In the genomic region with DNA sequence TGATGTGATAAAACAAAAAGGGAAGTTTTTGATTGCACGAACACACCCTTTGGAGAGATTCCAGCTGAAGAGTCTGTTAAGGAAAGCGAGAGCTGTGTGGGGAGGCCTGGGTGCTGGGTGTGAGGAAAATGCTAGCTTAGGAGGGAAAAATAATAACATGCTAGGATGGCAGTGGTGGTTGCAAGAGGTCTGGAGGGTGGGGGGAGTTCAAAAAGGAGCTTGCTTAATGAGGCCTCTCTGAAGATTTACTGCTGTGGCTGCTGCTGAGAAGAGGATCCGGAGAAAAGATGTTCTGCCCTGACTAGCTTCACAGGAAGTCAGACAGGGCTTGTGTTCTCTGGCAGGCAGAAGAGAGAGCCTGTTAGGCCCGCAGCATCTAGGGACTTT, we compare ENCODE assay signal across 11 cellular contexts.
DNase-seq lines count a peak whose midpoint lies in the region; ATAC-seq and TF ChIP-seq lines count a peak whose summit lies in the region.
"Had no signal": no experiment of that assay in that cellular context is flagged by ENCODE, and none has a peak within 500 bp of the region (broad histone marks: within the 10 kb centered on the region; RNA-seq: fewer than 3 reads in every experiment).

No MANE protein-coding gene starts in this region.

- peak overlapping the region in 1 of 2 experiments; percentile 93 for H2BK12ac ChIP-seq in mesenchymal stem cell (ENCODE audit: low read length in 2 of 2)

- peak overlapping the region; percentile 60 for H3K9ac ChIP-seq in mesenchymal stem cell (ENCODE audit: low read length)

- no peak overlapping the region for H3K4me2 ChIP-seq in mesenchymal stem cell (ENCODE audit: low read length, poor library complexity, severe bottlenecking)

- CTCF ChIA-PET in A673 (lab: Charles Lee) = no interaction called here

- no TSS peak for BruUV-seq in A673 (replicated peaks; lab: Mats Ljungman, UMichigan)

- ATAC-seq in HG02870 (IDR thresholded peaks at IDR 0.05; ENCODE audit: unreplicated experiment) (peak; percentile 65), HG02642 (IDR thresholded peaks at IDR 0.05; ENCODE audit: poor library complexity, unreplicated experiment) (no peak), GM21737 (IDR thresholded peaks at IDR 0.05; ENCODE audit: unreplicated experiment) (no peak)
- ATAC-seq: stimulated activated memory B cell treated with anti-CD40 and anti-IgM and Interleukin-4, amounts not matched to agents 10 μg/mL and 1 μg/mL and 100 μg/mL, for 72 hours had no signal

- peaks cover 31% of the 10 kb centered on the region for H3K4me1 ChIP-seq in A673 (ENCODE audit: insufficient read depth, low read length, poor library complexity, severe bottlenecking)
- no peaks in the 10 kb centered on the region for H3K4me1 ChIP-seq in mesenchymal stem cell (ENCODE audit: control insufficient read depth, insufficient read depth, low read depth, low read length)

- WGBS in mesenchymal stem cell = 7% methylated on average over 3 of the region's 4 CpGs

- H3K4me3 ChIP-seq in A673 (ENCODE audit: low read depth, low read length, poor library complexity, severe bottlenecking) (no peak overlapping the region), mesenchymal stem cell (ENCODE audit: insufficient read depth in 1 of 2, low read depth in 1 of 2, low read length in 2 of 2) (peak overlapping the region in 1 of 2 experiments; percentile 25)

- DNase-seq in A673 (ENCODE audit: low spot score) = peak; percentile 31
- DNase-seq in mesenchymal stem cell = peak; percentile 79
- no peak for DNase-seq in DMS79 (lab: John Stamatoyannopoulos, UW)
- no peak for DNase-seq in head of caudate nucleus
- DNase-seq: activated T-cell treated with anti-CD3 and anti-CD28 coated beads for 4 hours, occipital lobe had no signal

- no peak overlapping the region for H4K8ac ChIP-seq in mesenchymal stem cell (ENCODE audit: low read length)

- H2BK120ac ChIP-seq in mesenchymal stem cell (ENCODE audit: low read depth, low read length) = peak overlapping the region; percentile 75

- H3K27me3 ChIP-seq in A673 (replicated peaks; ENCODE audit: insufficient read depth, low read depth, low read length, poor library complexity) (no peaks in the 10 kb centered on the region), mesenchymal stem cell (ENCODE audit: control insufficient read depth in 1 of 2, insufficient read depth in 1 of 2, low read length in 2 of 2) (no peaks in the 10 kb centered on the region)

- no peak overlapping the region for H2BK5ac ChIP-seq in mesenchymal stem cell (ENCODE audit: low read depth, low read length, poor library complexity, severe bottlenecking)

- H2AFZ ChIP-seq in mesenchymal stem cell (ENCODE audit: low read depth, low read length) = no peak overlapping the region

- H4K91ac ChIP-seq in mesenchymal stem cell (ENCODE audit: low read length) = no peak overlapping the region

- H3K4ac ChIP-seq in mesenchymal stem cell (ENCODE audit: low read depth in 1 of 2, low read length in 2 of 2) = peak overlapping the region; percentile 29 to 97

- intact Hi-C loops in A673 (cut with micrococcal nuclease; ENCODE audit: unreplicated experiment) (no loop called here), head of caudate nucleus (cut with DNase I) (no loop called here)

- H2BK15ac ChIP-seq in mesenchymal stem cell (ENCODE audit: low read depth, poor library complexity, severe bottlenecking) = no peak overlapping the region

- H3K9me3 ChIP-seq in A673 (ENCODE audit: low read depth, low read length, poor library complexity, severe bottlenecking) = no peaks in the 10 kb centered on the region
- H3K9me3 ChIP-seq in mesenchymal stem cell (ENCODE audit: control insufficient read depth, low read length) = no peaks in the 10 kb centered on the region

- H3K79me1 ChIP-seq in mesenchymal stem cell (replicated peaks; ENCODE audit: low read length, poor library complexity, severe bottlenecking) = no peaks in the 10 kb centered on the region

- POLR2A ChIA-PET in A673 (lab: Charles Lee; ENCODE audit: low non-redundant PET) = no interaction called here

- no peak overlapping the region for H3K14ac ChIP-seq in mesenchymal stem cell (ENCODE audit: low read length in 2 of 2)

- TF ChIP-seq CTCF in A673 (conservative IDR thresholded peaks at IDR 0.05; ENCODE audit: low read depth, low read length) (no peak), VCaP (conservative IDR thresholded peaks at IDR 0.05) (no peak)

- no peak overlapping the region for H3K23ac ChIP-seq in mesenchymal stem cell (ENCODE audit: low read length in 2 of 2)

- peak overlapping the region; percentile 88 to 97 for H3K18ac ChIP-seq in mesenchymal stem cell (ENCODE audit: low read depth in 1 of 2, low read length in 2 of 2)

- H2AK5ac ChIP-seq in mesenchymal stem cell (ENCODE audit: low read length, severe bottlenecking) = no peak overlapping the region

- no peaks in the 10 kb centered on the region for H3K36me3 ChIP-seq in A673 (ENCODE audit: insufficient read depth, low read length, poor library complexity, severe bottlenecking)
- H3K36me3 ChIP-seq in mesenchymal stem cell (ENCODE audit: control insufficient read depth in 1 of 2, insufficient read depth in 2 of 2, low read depth in 1 of 2, low read length in 2 of 2) = no peaks in the 10 kb centered on the region

- no peak overlapping the region for H3K27ac ChIP-seq in A673 (ENCODE audit: low read depth, low read length, poor library complexity, severe bottlenecking)
- peak overlapping the region; percentile 82 for H3K27ac ChIP-seq in VCaP
- H3K27ac ChIP-seq in mesenchymal stem cell (ENCODE audit: low read length, poor library complexity, severe bottlenecking) = peak overlapping the region; percentile 58

Comparison
In these comparisons a context has a peak if more than half of its experiments do, and no peak if none do; other contexts are left out.
1. DNase-seq: peak in A673 (single experiment) and mesenchymal stem cell (single experiment); none in DMS79 (single experiment) and head of caudate nucleus (0 of 42).